In the genomic region with DNA sequence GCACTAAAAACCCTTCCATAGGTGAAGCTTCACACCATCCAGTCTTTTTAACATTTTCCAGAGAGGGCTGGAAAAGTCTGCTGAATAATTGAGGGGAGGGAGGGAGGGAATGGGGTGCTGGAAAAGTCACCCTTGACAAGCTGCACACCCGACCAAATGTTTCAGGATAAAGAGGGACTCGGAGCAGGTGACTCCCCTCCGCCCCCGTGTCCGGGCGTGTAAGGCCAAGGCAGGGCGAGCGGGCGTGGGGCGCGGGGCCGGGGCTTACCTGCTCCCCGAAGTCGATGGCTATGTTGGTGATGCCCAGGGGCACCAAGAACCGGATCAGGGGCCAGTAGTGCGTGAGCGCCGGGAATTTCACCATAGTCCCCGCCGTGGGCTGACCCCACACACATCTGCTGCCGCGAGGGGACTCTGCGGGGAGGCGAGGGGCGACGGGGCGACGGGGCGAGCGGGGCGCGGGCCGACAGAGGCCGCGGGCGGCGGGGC, we compare ENCODE assay signal across 1 cellular context.
TF ChIP-seq lines count a peak whose summit lies in the region.

No MANE protein-coding gene starts in this region.

TF ChIP-seq in WTC11, 78 proteins besides CTCF, POLR2A, EP300 and RAD21 (continued from another document):
- TF ChIP-seq, protein P1, sequence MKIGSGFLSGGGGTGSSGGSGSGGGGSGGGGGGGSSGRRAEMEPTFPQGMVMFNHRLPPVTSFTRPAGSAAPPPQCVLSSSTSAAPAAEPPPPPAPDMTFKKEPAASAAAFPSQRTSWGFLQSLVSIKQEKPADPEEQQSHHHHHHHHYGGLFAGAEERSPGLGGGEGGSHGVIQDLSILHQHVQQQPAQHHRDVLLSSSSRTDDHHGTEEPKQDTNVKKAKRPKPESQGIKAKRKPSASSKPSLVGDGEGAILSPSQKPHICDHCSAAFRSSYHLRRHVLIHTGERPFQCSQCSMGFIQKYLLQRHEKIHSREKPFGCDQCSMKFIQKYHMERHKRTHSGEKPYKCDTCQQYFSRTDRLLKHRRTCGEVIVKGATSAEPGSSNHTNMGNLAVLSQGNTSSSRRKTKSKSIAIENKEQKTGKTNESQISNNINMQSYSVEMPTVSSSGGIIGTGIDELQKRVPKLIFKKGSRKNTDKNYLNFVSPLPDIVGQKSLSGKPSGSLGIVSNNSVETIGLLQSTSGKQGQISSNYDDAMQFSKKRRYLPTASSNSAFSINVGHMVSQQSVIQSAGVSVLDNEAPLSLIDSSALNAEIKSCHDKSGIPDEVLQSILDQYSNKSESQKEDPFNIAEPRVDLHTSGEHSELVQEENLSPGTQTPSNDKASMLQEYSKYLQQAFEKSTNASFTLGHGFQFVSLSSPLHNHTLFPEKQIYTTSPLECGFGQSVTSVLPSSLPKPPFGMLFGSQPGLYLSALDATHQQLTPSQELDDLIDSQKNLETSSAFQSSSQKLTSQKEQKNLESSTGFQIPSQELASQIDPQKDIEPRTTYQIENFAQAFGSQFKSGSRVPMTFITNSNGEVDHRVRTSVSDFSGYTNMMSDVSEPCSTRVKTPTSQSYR (CRISPR knock-in tag; IDR thresholded peaks at IDR 0.05), result no peak
- TF ChIP-seq, protein P2, sequence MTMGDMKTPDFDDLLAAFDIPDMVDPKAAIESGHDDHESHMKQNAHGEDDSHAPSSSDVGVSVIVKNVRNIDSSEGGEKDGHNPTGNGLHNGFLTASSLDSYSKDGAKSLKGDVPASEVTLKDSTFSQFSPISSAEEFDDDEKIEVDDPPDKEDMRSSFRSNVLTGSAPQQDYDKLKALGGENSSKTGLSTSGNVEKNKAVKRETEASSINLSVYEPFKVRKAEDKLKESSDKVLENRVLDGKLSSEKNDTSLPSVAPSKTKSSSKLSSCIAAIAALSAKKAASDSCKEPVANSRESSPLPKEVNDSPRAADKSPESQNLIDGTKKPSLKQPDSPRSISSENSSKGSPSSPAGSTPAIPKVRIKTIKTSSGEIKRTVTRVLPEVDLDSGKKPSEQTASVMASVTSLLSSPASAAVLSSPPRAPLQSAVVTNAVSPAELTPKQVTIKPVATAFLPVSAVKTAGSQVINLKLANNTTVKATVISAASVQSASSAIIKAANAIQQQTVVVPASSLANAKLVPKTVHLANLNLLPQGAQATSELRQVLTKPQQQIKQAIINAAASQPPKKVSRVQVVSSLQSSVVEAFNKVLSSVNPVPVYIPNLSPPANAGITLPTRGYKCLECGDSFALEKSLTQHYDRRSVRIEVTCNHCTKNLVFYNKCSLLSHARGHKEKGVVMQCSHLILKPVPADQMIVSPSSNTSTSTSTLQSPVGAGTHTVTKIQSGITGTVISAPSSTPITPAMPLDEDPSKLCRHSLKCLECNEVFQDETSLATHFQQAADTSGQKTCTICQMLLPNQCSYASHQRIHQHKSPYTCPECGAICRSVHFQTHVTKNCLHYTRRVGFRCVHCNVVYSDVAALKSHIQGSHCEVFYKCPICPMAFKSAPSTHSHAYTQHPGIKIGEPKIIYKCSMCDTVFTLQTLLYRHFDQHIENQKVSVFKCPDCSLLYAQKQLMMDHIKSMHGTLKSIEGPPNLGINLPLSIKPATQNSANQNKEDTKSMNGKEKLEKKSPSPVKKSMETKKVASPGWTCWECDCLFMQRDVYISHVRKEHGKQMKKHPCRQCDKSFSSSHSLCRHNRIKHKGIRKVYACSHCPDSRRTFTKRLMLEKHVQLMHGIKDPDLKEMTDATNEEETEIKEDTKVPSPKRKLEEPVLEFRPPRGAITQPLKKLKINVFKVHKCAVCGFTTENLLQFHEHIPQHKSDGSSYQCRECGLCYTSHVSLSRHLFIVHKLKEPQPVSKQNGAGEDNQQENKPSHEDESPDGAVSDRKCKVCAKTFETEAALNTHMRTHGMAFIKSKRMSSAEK (CRISPR knock-in tag; IDR thresholded peaks at IDR 0.05; ENCODE audit: borderline replicate concordance), result no peak
- TF ChIP-seq, protein P3, sequence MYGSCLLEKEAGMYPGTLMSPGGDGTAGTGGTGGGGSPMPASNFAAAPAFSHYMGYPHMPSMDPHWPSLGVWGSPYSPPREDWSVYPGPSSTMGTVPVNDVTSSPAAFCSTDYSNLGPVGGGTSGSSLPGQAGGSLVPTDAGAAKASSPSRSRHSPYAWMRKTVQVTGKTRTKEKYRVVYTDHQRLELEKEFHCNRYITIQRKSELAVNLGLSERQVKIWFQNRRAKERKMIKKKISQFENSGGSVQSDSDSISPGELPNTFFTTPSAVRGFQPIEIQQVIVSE (CRISPR knock-in tag; IDR thresholded peaks at IDR 0.05; ENCODE audit: borderline replicate concordance), result no peak
- TF ChIP-seq JUN (CRISPR knock-in tag; IDR thresholded peaks at IDR 0.05) (no peak), TP53 (CRISPR knock-in tag; IDR thresholded peaks at IDR 0.05) (no peak), TEAD4 (CRISPR knock-in tag; IDR thresholded peaks at IDR 0.05) (no peak), NFATC4 (CRISPR knock-in tag; IDR thresholded peaks at IDR 0.05) (no peak)
